In genomic region chr6:11144393-11144829, GRCh38 we compare ENCODE assay signal across 8 cellular contexts. TPM values are rescaled to one million over a fixed set of nuclear protein-coding genes. Genes with fewer than 3 reads are reported as not detected.
DNase-seq lines count a peak whose midpoint lies in the region; ATAC-seq and TF ChIP-seq lines count a peak whose summit lies in the region.

No MANE protein-coding gene starts in this region.

- CTCF ChIA-PET in IMR-90 (lab: Yijun Ruan, JAX), result interaction anchor here (0.6 to 3.5 kb wide), 3 partner anchors 350 to 356 kb away, joined by 3 to 15 read pairs (median 4); no protein-coding TSS in a partner anchor

- peak overlapping the region; percentile 72 for H2BK20ac ChIP-seq in IMR-90 (ENCODE audit: low read depth, low read length)

- dilution Hi-C loops in IMR-90 (cut with HindIII; ENCODE audit: low sequenced_read_pairs, unreplicated experiment), result no loop called here

- H3K36me3 Mint-ChIP-seq in type B pancreatic cell, result no peaks in the 10 kb centered on the region

- H3K4me3 Mint-ChIP-seq in type B pancreatic cell, result no peak overlapping the region

- H2AK5ac ChIP-seq in IMR-90 (ENCODE audit: low read depth, low read length), result 0 out of 2 replicates have a peak overlapping the region, but pooled peaks have one; percentile 20

- peak overlapping the region; percentile 34 for H2AFZ ChIP-seq in IMR-90 (replicated peaks; ENCODE audit: low read length, poor library complexity)

- intact Hi-C loops in IMR-90 (cut with micrococcal nuclease), result loop anchor here (1.0 to 5.0 kb wide), 5 partner anchors 88 to 431 kb away; partner anchors contain the start of gene NEDD9

- no peak overlapping the region for H4K91ac ChIP-seq in IMR-90 (ENCODE audit: insufficient read depth, low read depth, low read length)

- H2BK15ac ChIP-seq in IMR-90 (ENCODE audit: low read depth, low read length), result no peak overlapping the region

- WGBS in IMR-90 (ENCODE audit: extremely low coverage in 2 of 2, insufficient read length in 1 of 2), 2 experiments, result no CpG with 5 or more reads among the region's 6 CpGs

- no peak overlapping the region for H3K4me2 ChIP-seq in IMR-90 (ENCODE audit: low read depth, low read length)

- no peaks in the 10 kb centered on the region; the same call in 1 of the 2 replicates for H3K9me1 ChIP-seq in IMR-90 (ENCODE audit: insufficient read depth, low read length)

- ATAC-seq in GM19463 (IDR thresholded peaks at IDR 0.05; ENCODE audit: unreplicated experiment) (peak; percentile 88), IMR-90 (ENCODE audit: low read depth) (peak; percentile 76)

- no peak overlapping the region for H3K23ac ChIP-seq in IMR-90 (ENCODE audit: low read depth, low read length)

- H3K9me3 ChIP-seq in IMR-90 (ENCODE audit: control insufficient read depth, insufficient read depth, low read length), result no peaks in the 10 kb centered on the region

- no peaks in the 10 kb centered on the region for H3K27me3 Mint-ChIP-seq in type B pancreatic cell

- peaks cover 4% of the 10 kb centered on the region; the same call in 1 of the 2 replicates for H3K4me1 ChIP-seq in IMR-90 (ENCODE audit: control insufficient read depth, insufficient read depth, low read length)

- TF ChIP-seq CTCF in IMR-90 (conservative IDR thresholded peaks at IDR 0.05; ENCODE audit: low read depth, low read length) (peak; percentile 88), type B pancreatic cell (conservative IDR thresholded peaks at IDR 0.05) (peak; percentile 98)

- H4K20me1 ChIP-seq in IMR-90 (ENCODE audit: insufficient read depth, low read length), result peaks cover 5% of the 10 kb centered on the region; the same call in 1 of the 2 replicates

- H2AK9ac ChIP-seq in IMR-90 (replicated peaks; ENCODE audit: low read depth, low read length, poor library complexity), result no peak overlapping the region

- no peaks in the 10 kb centered on the region for H3K9me3 Mint-ChIP-seq in type B pancreatic cell

- H3K27ac Mint-ChIP-seq in type B pancreatic cell, result no peak overlapping the region

- 0 out of 2 replicates have a peak, but pooled peaks have one; percentile 49 for TF ChIP-seq POLR2A in IMR-90 (IDR thresholded peaks at IDR 0.05; ENCODE audit: low read depth, low read length)

- peak; percentile 96 for TF ChIP-seq RAD21 in IMR-90 (IDR thresholded peaks at IDR 0.05; ENCODE audit: low read length)

- no peak overlapping the region for H4K5ac ChIP-seq in IMR-90 (ENCODE audit: low read depth, low read length)

- H3K9ac ChIP-seq in IMR-90 (ENCODE audit: low read depth, low read length), result no peak overlapping the region

- BruUV-seq in IMR-90 (replicated peaks; lab: Mats Ljungman, UMichigan), result no TSS peak

- H2BK5ac ChIP-seq in IMR-90 (ENCODE audit: low read depth, low read length, poor library complexity, severe bottlenecking), result no peak overlapping the region

- H2BK120ac ChIP-seq in IMR-90 (ENCODE audit: low read depth, low read length), result peak overlapping the region; percentile 42; the same call in 1 of the 2 replicates

- H3K56ac ChIP-seq in IMR-90 (ENCODE audit: extremely low read depth, insufficient read depth, low read length), result no peak overlapping the region

- H3K4ac ChIP-seq in IMR-90 (ENCODE audit: low read depth, low read length), result peak overlapping the region; percentile 38; the same call in 1 of the 2 replicates

- no peak overlapping the region for H4K8ac ChIP-seq in IMR-90 (ENCODE audit: low read depth in 2 of 2, low read length in 2 of 2)

- H3K4me3 ChIP-seq in IMR-90 (ENCODE audit: insufficient read depth, low read depth, low read length), result no peak overlapping the region

- H3K18ac ChIP-seq in IMR-90 (ENCODE audit: low read depth, low read length), result no peak overlapping the region

- DNase-seq in CMK (ENCODE audit: low read depth) (peak; percentile 33), IMR-90 (peak; percentile 72), SK-N-DZ (ENCODE audit: low spot score) (peak; percentile 66), glomerular endothelial cell (ENCODE audit: extremely low read depth, low read depth, low spot score) (peak; percentile 52), pons (ENCODE audit: low spot score) (peak; percentile 90), type B pancreatic cell (ENCODE audit: extremely low spot score, unreplicated experiment) (no peak)
- DNase-seq in activated naive CD4-positive, alpha-beta T cell treated with Interleukin-2 at 50 U/mL for 16 hours, result peak; percentile 78

- H3K14ac ChIP-seq in IMR-90 (replicated peaks; ENCODE audit: low read depth, low read length), result no peak overlapping the region

- POLR2A ChIA-PET in IMR-90 (lab: Charles Lee; ENCODE audit: unreplicated experiment), result no interaction called here

- H3K79me1 ChIP-seq in IMR-90 (ENCODE audit: low read depth in 1 of 2, low read length in 2 of 2), result peaks cover 0 to 8% of the 10 kb centered on the region in 2 experiments; a peak in 1 of 4 replicates

- H3K27ac ChIP-seq in IMR-90 (ENCODE audit: insufficient read depth, low read length), result no peak overlapping the region

- no peaks in the 10 kb centered on the region for H3K36me3 ChIP-seq in IMR-90 (ENCODE audit: control insufficient read depth, insufficient read depth, low read length)

- H3K4me1 Mint-ChIP-seq in type B pancreatic cell (ENCODE audit: unreplicated experiment), result peaks cover 6% of the 10 kb centered on the region

- no peaks in the 10 kb centered on the region for H3K27me3 ChIP-seq in IMR-90 (ENCODE audit: control insufficient read depth, insufficient read depth, low read length)

- in situ Hi-C loops in IMR-90 (cut with MboI; ENCODE audit: low sequenced_read_pairs), result loop anchor here (5.0 kb wide), 1 partner anchor 353 kb away; no protein-coding TSS in a partner anchor

TF ChIP-seq in IMR-90, 13 proteins besides CTCF, POLR2A, EP300 and RAD21:
- TF ChIP-seq USF2 (IDR thresholded peaks at IDR 0.05; ENCODE audit: low read depth, low read length) (no peak), MAZ (IDR thresholded peaks at IDR 0.05; ENCODE audit: borderline replicate concordance, low read depth, low read length) (no peak), SMC3 (IDR thresholded peaks at IDR 0.05; ENCODE audit: low read depth, low read length) (peak; percentile 92), RFX5 (IDR thresholded peaks at IDR 0.05; ENCODE audit: low read depth, low read length) (no peak)

RNA-seq across cellular contexts. Expression of gene ERVFRD-1, which starts 32.9 kb away (rescaled TPM):
- not detected in 2 replicates for total RNA-seq in IMR-90 (2012; rRNA removed)
- polyA plus RNA-seq in IMR-90 (2012; rRNA removed), result not detected in 2 replicates
- polyA plus RNA-seq in IMR-90 (2012; cell fraction: cytosol; rRNA removed), result not detected in 2 replicates
- polyA plus RNA-seq in IMR-90 (2012; cell fraction: nucleus; rRNA removed; ENCODE audit: low replicate concordance), result not detected in 2 replicates
- not detected in 2 replicates for polyA plus RNA-seq in SK-N-DZ (2014; cell fraction: cytosol; rRNA removed)
- polyA plus RNA-seq in SK-N-DZ (2014; cell fraction: nucleus; rRNA removed), result 0.05 TPM in 1 of 2 replicates, not detected in the other
- total RNA-seq in glomerular endothelial cell, result 2.5 TPM in 2 replicates
- total RNA-seq in type B pancreatic cell (ENCODE audit: low replicate concordance), result not detected in 2 replicates

RNA-seq across cellular contexts. Expression of gene SMIM13, which starts 50.8 kb away (rescaled TPM):
- total RNA-seq in IMR-90 (2012; rRNA removed) (10.0 and 17.2 TPM in 2 replicates), glomerular endothelial cell (16.3 and 18.3 TPM in 2 replicates), type B pancreatic cell (ENCODE audit: low replicate concordance) (13.9 and 15.1 TPM in 2 replicates)
- 3.8 and 5.4 TPM in 2 replicates for polyA plus RNA-seq in IMR-90 (2012; rRNA removed)
- 1.1 TPM in 2 replicates for polyA plus RNA-seq in IMR-90 (2012; cell fraction: cytosol; rRNA removed)
- polyA plus RNA-seq in IMR-90 (2012; cell fraction: nucleus; rRNA removed; ENCODE audit: low replicate concordance), result 0.57 and 2.8 TPM in 2 replicates
- 8.1 and 8.8 TPM in 2 replicates for polyA plus RNA-seq in SK-N-DZ (2014; cell fraction: cytosol; rRNA removed)
- 4.6 and 7.7 TPM in 2 replicates for polyA plus RNA-seq in SK-N-DZ (2014; cell fraction: nucleus; rRNA removed)
